In genomic region chrX:135513140-135513535, GRCh38 we compare ENCODE assay signal across 24 cellular contexts. TPM values are rescaled to one million over a fixed set of nuclear protein-coding genes. Genes with fewer than 3 reads are reported as not detected.
DNase-seq lines count a peak whose midpoint lies in the region; ATAC-seq, FAIRE-seq and TF ChIP-seq lines count a peak whose summit lies in the region.
"Had no signal": no experiment of that assay in that cellular context is flagged by ENCODE, and none has a peak within 500 bp of the region (broad histone marks: within the 10 kb centered on the region; RNA-seq: fewer than 3 reads in every experiment).

No MANE protein-coding gene starts in this region.

- H2AFZ ChIP-seq in GM12878 (ENCODE audit: control insufficient read depth, low read depth, low read length): no peak overlapping the region; the same call in 1 of the 2 replicates
- H2AFZ ChIP-seq: GM23248, neural progenitor cell had no signal

- intact Hi-C loops in right cardiac atrium (cut with DNase I): no loop called here
- intact Hi-C loops in left ventricle myocardium inferior (cut with micrococcal nuclease): no loop called here
- intact Hi-C loops in GM12878 (cut with micrococcal nuclease; ENCODE audit: unreplicated experiment): no loop called here
- intact Hi-C loops in prostate gland (cut with DNase I): no loop called here

- WGBS in right cardiac atrium: 86% methylated on average over 5 of the region's 5 CpGs
- 26% methylated on average over 5 of the region's 5 CpGs for WGBS in GM12878 (ENCODE audit: insufficient coverage, insufficient replicate concordance, low lambda C conversion rate, missing lambda C conversion rate)
- 96% methylated on average over 5 of the region's 5 CpGs for WGBS in prostate gland

- RAD21 ChIA-PET in GM12878 (lab: Charles Lee; ENCODE audit: unreplicated experiment): no interaction called here

- BruUV-seq in GM12878 (replicated peaks; lab: Mats Ljungman, UMichigan): no TSS peak

- no peaks in the 10 kb centered on the region for H4K20me1 ChIP-seq in GM12878 (ENCODE audit: control insufficient read depth, insufficient read depth)

- ATAC-seq in right cardiac atrium (no peak), GM12878 (peak; percentile 18; the same call in 2 of the 3 replicates), HG03135 (IDR thresholded peaks at IDR 0.05; ENCODE audit: unreplicated experiment) (no peak)
- ATAC-seq: K562 had no signal

- peak overlapping the region; percentile 70 for H3K27ac ChIP-seq in right cardiac atrium (ENCODE audit: low read length)
- H3K27ac ChIP-seq in left ventricle myocardium inferior (replicated peaks): no peak overlapping the region
- H3K27ac ChIP-seq in GM12878 (ENCODE audit: control insufficient read depth, insufficient read depth): no peak overlapping the region
- H3K27ac ChIP-seq in prostate gland: no peak overlapping the region
- H3K27ac ChIP-seq: C4-2B, GM23248, neural progenitor cell had no signal

- H3K79me2 ChIP-seq in GM12878 (ENCODE audit: control insufficient read depth, insufficient read depth, low read length): no peaks in the 10 kb centered on the region

- TF ChIP-seq RAD21 in GM12878 (IDR thresholded peaks at IDR 0.05; ENCODE audit: insufficient read depth, low read depth, low read length): no peak

- TF ChIP-seq CTCF in left ventricle myocardium inferior (IDR thresholded peaks at IDR 0.05; ENCODE audit: borderline replicate concordance) (no peak), GM12878 (IDR thresholded peaks at IDR 0.05 in 2 of 3, conservative IDR thresholded peaks at IDR 0.05 in 1 of 3; ENCODE audit: control insufficient read depth in 2 of 3, extremely low read depth in 1 of 3, insufficient read depth in 1 of 3, low read depth in 3 of 3, low read length in 3 of 3) (no peak), prostate gland (IDR thresholded peaks at IDR 0.05) (no peak)

- SMC1A ChIA-PET in GM12878 (lab: Charles Lee; ENCODE audit: uncharacterized antibody, unreplicated experiment): no interaction called here

- in situ Hi-C loops in GM12878 (cut with MboI): no loop called here

- H3K4me2 ChIP-seq in GM12878 (ENCODE audit: control insufficient read depth, insufficient read depth): no peak overlapping the region
- H3K4me2 ChIP-seq: neural progenitor cell had no signal

- H3K4me3 ChIP-seq in right cardiac atrium (ENCODE audit: low read length) (no peak overlapping the region), left ventricle myocardium inferior (no peak overlapping the region), GM12878 (no peak overlapping the region), prostate gland (no peak overlapping the region)
- H3K4me3 ChIP-seq: GM23248, K562, neural progenitor cell had no signal

- no peak overlapping the region for H3K9ac ChIP-seq in GM12878 (ENCODE audit: control insufficient read depth, insufficient read depth, low read length)
- H3K9ac ChIP-seq: GM23248, neural progenitor cell had no signal

- H3K27me3 ChIP-seq in right cardiac atrium (ENCODE audit: control insufficient read depth, insufficient read depth) (no peaks in the 10 kb centered on the region), left ventricle myocardium inferior (ENCODE audit: low read depth) (no peaks in the 10 kb centered on the region), GM12878 (replicated peaks in 1 of 2; ENCODE audit: control insufficient read depth in 2 of 2, insufficient read depth in 2 of 2, low read length in 1 of 2) (no peaks in the 10 kb centered on the region), prostate gland (replicated peaks; ENCODE audit: insufficient read depth) (no peaks in the 10 kb centered on the region)
- H3K27me3 ChIP-seq: neural progenitor cell had no signal

- H3K4me1 ChIP-seq in right cardiac atrium (ENCODE audit: control insufficient read depth, insufficient read depth, low read length) (peaks cover 3% of the 10 kb centered on the region), left ventricle myocardium inferior (no peaks in the 10 kb centered on the region), GM12878 (ENCODE audit: control insufficient read depth, insufficient read depth, low read length) (peaks cover 7% of the 10 kb centered on the region), prostate gland (replicated peaks) (no peaks in the 10 kb centered on the region)
- H3K4me1 ChIP-seq: neural progenitor cell had no signal

- POLR2A ChIA-PET in GM12878 (lab: Charles Lee): no interaction called here

- DNase-seq in right cardiac atrium (no peak), left ventricle myocardium inferior (no peak), Kasumi-1 (lab: John Stamatoyannopoulos, UW) (peak; percentile 25 to 56), GM12878 (ENCODE audit: low read depth, low spot score) (no peak), AG20443 (ENCODE audit: low spot score) (no peak), prostate gland (ENCODE audit: low spot score) (no peak), NCI-H69 (lab: John Stamatoyannopoulos, UW) (no peak)
- DNase-seq: activated CD4-positive, alpha-beta memory T cell treated with anti-CD3 and anti-CD28 coated beads for 36 hours; activated CD4-positive, CD25-positive, alpha-beta regulatory T cell; activated effector memory CD4-positive, alpha-beta T cell treated with Interleukin-2 at 50 U/mL for 16 hours; activated naive CD8-positive, alpha-beta T cell treated with anti-CD3 and anti-CD28 coated beads, Interleukin-2, amount 10 ng/mL, durations not matched to agents 7 days and 5 days; Calu3; central memory CD4-positive, alpha-beta T cell; GM23248; head of caudate nucleus; left cardiac atrium; NCI-H1105; NCI-H1930; NCI-H2227 treated with DMSO at 0.1 percent for 48 hours; SHP77 had no signal

- FAIRE-seq in GM12878 (lab: Jason Lieb, UNC): no peak
- FAIRE-seq: K562 had no signal

- no peaks in the 10 kb centered on the region for H3K9me3 ChIP-seq in right cardiac atrium (ENCODE audit: control insufficient read depth, low read length)
- H3K9me3 ChIP-seq in left ventricle myocardium inferior (replicated peaks): no peaks in the 10 kb centered on the region
- no peaks in the 10 kb centered on the region for H3K9me3 ChIP-seq in GM12878 (replicated peaks; ENCODE audit: control insufficient read depth, insufficient read depth, low read length)
- H3K9me3 ChIP-seq in prostate gland: no peaks in the 10 kb centered on the region

- CTCF ChIA-PET in GM12878 (lab: Yijun Ruan, JAX): interaction anchor here (0.8 kb wide), 1 partner anchor 47 kb away, joined by 3 read pairs; no protein-coding TSS in a partner anchor

- H3K36me3 ChIP-seq in left ventricle myocardium inferior: no peaks in the 10 kb centered on the region
- H3K36me3 ChIP-seq in GM12878 (ENCODE audit: control insufficient read depth in 2 of 2, insufficient read depth in 2 of 2, low read length in 1 of 2): no peaks in the 10 kb centered on the region
- no peaks in the 10 kb centered on the region for H3K36me3 ChIP-seq in prostate gland
- H3K36me3 ChIP-seq: neural progenitor cell had no signal

- TF ChIP-seq EP300 in GM12878 (IDR thresholded peaks at IDR 0.05; ENCODE audit: borderline replicate concordance in 1 of 2, control insufficient read depth in 1 of 2, low read depth in 2 of 2, low read length in 2 of 2): no peak

- TF ChIP-seq POLR2A in GM12878 (IDR thresholded peaks at IDR 0.05; ENCODE audit: low read depth, low read length) (no peak), prostate gland (IDR thresholded peaks at IDR 0.05) (no peak)

TF ChIP-seq in GM12878, 131 proteins besides CTCF, POLR2A, EP300 and RAD21 (continues in another document):
- TF ChIP-seq WRNIP1 (IDR thresholded peaks at IDR 0.05; ENCODE audit: borderline replicate concordance, low read depth, low read length): no peak
- TF ChIP-seq, protein P1, sequence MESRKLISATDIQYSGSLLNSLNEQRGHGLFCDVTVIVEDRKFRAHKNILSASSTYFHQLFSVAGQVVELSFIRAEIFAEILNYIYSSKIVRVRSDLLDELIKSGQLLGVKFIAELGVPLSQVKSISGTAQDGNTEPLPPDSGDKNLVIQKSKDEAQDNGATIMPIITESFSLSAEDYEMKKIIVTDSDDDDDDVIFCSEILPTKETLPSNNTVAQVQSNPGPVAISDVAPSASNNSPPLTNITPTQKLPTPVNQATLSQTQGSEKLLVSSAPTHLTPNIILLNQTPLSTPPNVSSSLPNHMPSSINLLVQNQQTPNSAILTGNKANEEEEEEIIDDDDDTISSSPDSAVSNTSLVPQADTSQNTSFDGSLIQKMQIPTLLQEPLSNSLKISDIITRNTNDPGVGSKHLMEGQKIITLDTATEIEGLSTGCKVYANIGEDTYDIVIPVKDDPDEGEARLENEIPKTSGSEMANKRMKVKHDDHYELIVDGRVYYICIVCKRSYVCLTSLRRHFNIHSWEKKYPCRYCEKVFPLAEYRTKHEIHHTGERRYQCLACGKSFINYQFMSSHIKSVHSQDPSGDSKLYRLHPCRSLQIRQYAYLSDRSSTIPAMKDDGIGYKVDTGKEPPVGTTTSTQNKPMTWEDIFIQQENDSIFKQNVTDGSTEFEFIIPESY (IDR thresholded peaks at IDR 0.05): no peak
- TF ChIP-seq SREBF2 (IDR thresholded peaks at IDR 0.05; ENCODE audit: low read length): no peak
- no peak for TF ChIP-seq RUNX3 (IDR thresholded peaks at IDR 0.05; ENCODE audit: low read length)
- TF ChIP-seq STAT3 (IDR thresholded peaks at IDR 0.05; ENCODE audit: low read depth, low read length): no peak
- no peak for TF ChIP-seq ZNF207 (IDR thresholded peaks at IDR 0.05; ENCODE audit: borderline replicate concordance)
- no peak for TF ChIP-seq TCF3 (IDR thresholded peaks at IDR 0.05; ENCODE audit: borderline replicate concordance, insufficient read depth, low read depth, low read length)
- TF ChIP-seq NR2C1 (IDR thresholded peaks at IDR 0.05): no peak
- TF ChIP-seq HDGF (IDR thresholded peaks at IDR 0.05): no peak

RNA-seq across cellular contexts. Expression of gene INTS6L, which starts 7.3 kb away (rescaled TPM):
- total RNA-seq in right cardiac atrium (10 to 100 TPM in 2 of 4 donors, 1 to 10 TPM in 2; 9.3 to 11.4 (median 10.6) TPM), left ventricle myocardium inferior (2.3 TPM), GM12878 (2014; rRNA removed) (14.1 and 16.1 TPM in 2 replicates), GM12878 (2014; rRNA removed; fragmentation: Illumina TruSeq; extraction: Trizol) (18.7 and 20.8 TPM in 2 replicates), GM12878 (2021) (14.2 and 16.6 TPM in 2 replicates), prostate gland (10 to 100 TPM in 1 of 2 donors, 1 to 10 TPM in 1; 7.2 to 25.7 TPM)
- polyA plus RNA-seq in right cardiac atrium (6.8 TPM), GM12878 (2011; rRNA removed) (84.9 and 137 TPM in 2 replicates), GM12878 (2014; fragmentation: Illumina TruSeq; extraction: Trizol) (25.1 and 34.2 TPM in 2 replicates), GM12878 (2014; fragmentation: Nextera tagmentation; extraction: Ambion mirVana) (10 to 100 TPM in 1 of 2 experiments, 1 to 10 TPM in 1; 4.9 to 10.5 TPM), GM12878 (2014; rRNA removed) (20.8 and 20.9 TPM in 2 replicates), GM12878 (2016; fragmentation: Nextera tagmentation; extraction: Ambion mirVana) (1 to 10 TPM; 7.5 to 9.2 TPM)
- total RNA-seq in GM12878 (2013; cell fraction: nucleolus; rRNA removed): 101 and 106 TPM in 2 replicates
- 14.5 TPM for polyA plus RNA-seq in GM12878 (2011; ENCODE audit: low read depth)
- 28.7 and 29.9 TPM in 2 replicates for polyA plus RNA-seq in GM12878 (2011; cell fraction: cytosol; rRNA removed)
- 218 and 262 TPM in 2 replicates for polyA plus RNA-seq in GM12878 (2011; cell fraction: nucleus; rRNA removed)
- polyA plus RNA-seq in GM12878 (2012): 16.1 and 17.6 TPM in 2 replicates
- 41.2 and 41.6 TPM in 2 replicates for polyA minus RNA-seq in GM12878 (2011; rRNA and poly(A)+ RNA removed)
- 12.0 and 16.8 TPM in 2 replicates for polyA minus RNA-seq in GM12878 (2011; cell fraction: cytosol; rRNA and poly(A)+ RNA removed)
- 61.1 and 73.0 TPM in 2 replicates for polyA minus RNA-seq in GM12878 (2011; cell fraction: nucleus; rRNA and poly(A)+ RNA removed)

Comparison
In these comparisons a context has a peak if more than half of its experiments do, and no peak if none do; other contexts are left out.
1. DNase-seq: peak in Kasumi-1 (2 of 2); none in right cardiac atrium (0 of 3), left ventricle myocardium inferior (single experiment), GM12878 (single experiment), AG20443 (single experiment), prostate gland (single experiment) and NCI-H69 (single experiment).